ENCODE assay signal across 27 cellular contexts in the genomic region with DNA sequence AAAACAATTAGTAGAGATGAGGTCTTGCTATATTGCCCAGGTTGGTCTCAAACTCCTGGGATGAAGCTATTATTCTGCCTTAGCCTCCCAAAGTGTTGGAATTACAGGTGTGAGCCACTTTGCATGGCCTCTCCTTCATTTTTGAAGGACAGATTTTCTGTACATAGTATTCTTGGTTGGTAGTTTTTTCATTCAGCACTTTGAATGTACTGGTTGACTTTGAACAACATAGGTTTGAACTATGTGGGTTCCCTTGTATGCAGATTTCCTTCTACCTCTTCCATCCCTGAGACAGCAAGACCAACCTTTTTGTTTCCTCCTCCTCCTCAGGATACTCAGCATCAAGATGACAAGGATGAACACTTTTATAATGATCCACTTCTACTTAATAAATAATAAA.
"Had no signal": no experiment of that assay in that cellular context is flagged by ENCODE, and none has a peak within 500 bp of the region (broad histone marks: within the 10 kb centered on the region; RNA-seq: fewer than 3 reads in every experiment).

No MANE protein-coding gene starts in this region.

- H3K4me1 ChIP-seq: stomach, suprapubic skin, testis, thyroid gland, tibial artery, tibial nerve, transverse colon, upper lobe of left lung, upper lobe of right lung, uterus, vagina had no signal

- H3K27ac ChIP-seq: stomach, suprapubic skin, testis, thoracic aorta, thyroid gland, tibial artery, tibial nerve, transverse colon, upper lobe of left lung, upper lobe of right lung, uterus, vagina had no signal

- H3K27me3 ChIP-seq: stomach, suprapubic skin, testis, thyroid gland, tibial artery, tibial nerve, transverse colon, upper lobe of left lung, upper lobe of right lung, uterus, vagina had no signal

- FAIRE-seq: urothelium cell line had no signal

- H3K4me3 ChIP-seq: stomach, suprapubic skin, testis, thoracic aorta, thyroid gland, tibial artery, tibial nerve, transverse colon, upper lobe of left lung, upper lobe of right lung, uterus, vagina had no signal

- ATAC-seq: stimulated activated effector memory CD8-positive, alpha-beta T cell treated with anti-CD3 and anti-CD28 coated beads, Interleukin-12 subunit alpha, Interleukin-12 subunit beta, amount 100 ng/mL, for 72 hours; stimulated activated memory B cell treated with anti-CD40 and anti-IgM and Interleukin-4, amounts not matched to agents 10 μg/mL and 1 μg/mL and 100 μg/mL, for 72 hours; stimulated activated naive B cell treated with anti-CD40 and anti-IgM and Interleukin-4, amounts not matched to agents 10 μg/mL and 1 μg/mL and 100 μg/mL, for 72 hours; stimulated activated naive CD8-positive, alpha-beta T cell treated with anti-CD3 and anti-CD28 coated beads, Interleukin-15, amount 100 ng/mL, for 72 hours; stimulated activated naive CD8-positive, alpha-beta T cell treated with anti-CD3 and anti-CD28 coated beads, Interleukin-15, Interleukin-2, amounts not matched to agents 100 U/mL and 50 U/mL, for 24 hours; upper lobe of right lung had no signal

- DNase-seq: stimulated activated CD4-positive, alpha-beta T cell treated with anti-CD3 and anti-CD28 coated beads, Interleukin-2, amount 100 ng/mL, for 48 hours; stimulated activated CD4-positive, alpha-beta T cell treated with anti-CD3 and anti-CD28 coated beads, Interleukin-4, amount 100 ng/mL, for 1 hour; stimulated activated CD4-positive, alpha-beta T cell treated with anti-CD3 and anti-CD28 coated beads, Interleukin-4, amount 100 ng/mL, for 24 hours; stimulated activated CD4-positive, alpha-beta T cell treated with anti-CD3 and anti-CD28 coated beads, Interleukin-4, amount 100 ng/mL, for 4 hours; stimulated activated CD8-positive, alpha-beta memory T cell treated with anti-CD3 and anti-CD28 coated beads, Interleukin-4, amount 100 ng/mL, for 48 hours; stimulated activated naive B cell treated with anti-CD40 and anti-IgM and Interleukin-4, amounts not matched to agents 10 μg/mL and 1 μg/mL and 100 μg/mL, for 72 hours; stimulated activated naive CD4-positive, alpha-beta T cell; stimulated activated naive CD4-positive, alpha-beta T cell treated with Interleukin-2 at 50 U/mL for 16 hours; stimulated activated naive CD8-positive, alpha-beta T cell treated with anti-CD3 and anti-CD28 coated beads, Interleukin-15, amount 100 ng/mL, for 72 hours; stimulated activated naive CD8-positive, alpha-beta T cell treated with anti-CD3 and anti-CD28 coated beads, Interleukin-15, Interleukin-2, amounts not matched to agents 100 U/mL and 50 U/mL, for 24 hours; stomach; substantia nigra; testis; thyroid gland; tibial artery; transverse colon; trophoblast cell; upper lobe of left lung; upper lobe of right lung; uterus had no signal

- H3K9me3 ChIP-seq: testis, thyroid gland had no signal

- H3K36me3 ChIP-seq: stomach, suprapubic skin, thoracic aorta, thyroid gland, tibial artery, tibial nerve, transverse colon, upper lobe of left lung, upper lobe of right lung, uterus, vagina had no signal
